Comparison of ENCODE assay signal across 6 cellular contexts in the genomic region with DNA sequence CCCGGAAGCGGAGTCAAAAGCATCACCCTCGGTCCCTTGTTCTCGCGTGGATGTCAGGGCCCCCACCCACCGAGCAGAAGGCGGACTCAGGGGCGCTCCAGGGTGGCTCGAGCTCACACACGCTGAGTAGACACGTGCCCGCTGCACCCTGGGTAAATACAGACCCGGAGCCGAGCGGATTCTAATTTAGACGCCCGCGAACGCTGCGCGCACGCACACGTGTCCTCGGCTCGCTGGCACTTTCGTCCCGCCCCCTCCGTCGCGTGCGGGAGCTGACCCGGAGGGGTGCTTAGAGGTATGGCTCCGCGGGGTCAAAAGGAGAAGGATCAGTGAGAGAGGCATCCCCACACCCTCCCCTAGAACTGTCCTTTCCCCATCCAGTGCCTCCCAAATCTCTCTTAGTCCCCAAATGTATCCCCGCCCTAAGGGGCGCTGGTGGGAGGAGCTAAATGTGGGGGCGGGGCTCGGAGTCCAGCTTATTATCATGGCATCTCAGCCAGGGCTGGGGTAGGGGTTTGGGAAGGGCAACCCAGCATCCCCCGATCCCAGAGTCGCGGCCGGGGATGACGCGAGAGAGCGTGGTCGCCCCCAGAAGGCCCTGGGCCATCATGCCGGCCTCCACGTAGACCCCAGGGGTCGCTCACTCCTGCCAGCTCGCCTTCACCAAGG. TPM values are rescaled to one million over a fixed set of nuclear protein-coding genes. Genes with fewer than 3 reads are reported as not detected.
A peak's percentile ranks its signal among the peaks of the same experiment; 100 is the strongest.
DNase-seq lines count a peak whose midpoint lies in the region; ATAC-seq and TF ChIP-seq lines count a peak whose summit lies in the region.

No MANE protein-coding gene starts in this region.

- peak overlapping the region; percentile 0 to 46 (median 19) for H3K4me3 ChIP-seq in skin epidermis

- H3K36me3 Mint-ChIP-seq in endothelial cell (ENCODE audit: low read depth, unreplicated experiment): peaks cover 11% of the 10 kb centered on the region

- ATAC-seq in left lobe of liver: no peak

- H3K27ac ChIP-seq in skin epidermis: no peak overlapping the region

- peak; percentile 43 for DNase-seq in AG08395 (ENCODE audit: low spot score)
- DNase-seq in HuH-7 (ENCODE audit: low spot score): peak; percentile 68
- peak; percentile 88 for DNase-seq in UCSD-AML1 (lab: John Stamatoyannopoulos, UW; ENCODE audit: unreplicated experiment)
- no peak for DNase-seq in endothelial cell (ENCODE audit: low spot score)
- no peak for DNase-seq in left lobe of liver (ENCODE audit: low spot score)

- H3K9me3 Mint-ChIP-seq in endothelial cell (ENCODE audit: unreplicated experiment): no peaks in the 10 kb centered on the region

- H3K4me1 Mint-ChIP-seq in endothelial cell (ENCODE audit: unreplicated experiment): peaks cover 16% of the 10 kb centered on the region

- no peak for TF ChIP-seq CTCF in endothelial cell (IDR thresholded peaks at IDR 0.05; ENCODE audit: unreplicated experiment)

- H3K27ac Mint-ChIP-seq in endothelial cell (ENCODE audit: unreplicated experiment): no peak overlapping the region

- H3K27me3 Mint-ChIP-seq in endothelial cell (ENCODE audit: unreplicated experiment): peaks cover 37% of the 10 kb centered on the region

- peak overlapping the region; percentile 25 for H3K4me3 Mint-ChIP-seq in endothelial cell (ENCODE audit: unreplicated experiment)

RNA-seq across cellular contexts. Expression of a gene that starts 0.5 kb away (rescaled TPM):
- total RNA-seq in endothelial cell (ENCODE audit: unreplicated experiment) (not detected), left lobe of liver (0.30 TPM)

RNA-seq across cellular contexts. Expression of a gene that starts 2.5 kb away (rescaled TPM):
- 0.36 TPM for total RNA-seq in endothelial cell (ENCODE audit: unreplicated experiment)
- total RNA-seq in left lobe of liver: 0.15 TPM

RNA-seq across cellular contexts. Expression of a gene that starts 18.4 kb away (rescaled TPM):
- 7.2 TPM for total RNA-seq in endothelial cell (ENCODE audit: unreplicated experiment)
- total RNA-seq in left lobe of liver: 5.9 TPM

RNA-seq across cellular contexts. Expression of a gene that starts 20.3 kb away (rescaled TPM):
- total RNA-seq in endothelial cell (ENCODE audit: unreplicated experiment) (8.2 TPM), left lobe of liver (4.2 TPM)

RNA-seq across cellular contexts. Expression of a gene that starts 26.5 kb away (rescaled TPM):
- total RNA-seq in endothelial cell (ENCODE audit: unreplicated experiment) (18.9 TPM), left lobe of liver (11.0 TPM)

Comparison
In these comparisons a context has a peak if more than half of its experiments do, and no peak if none do; other contexts are left out.
1. DNase-seq: peak in AG08395 (single experiment), HuH-7 (single experiment) and UCSD-AML1 (single experiment); none in endothelial cell (single experiment) and left lobe of liver (single experiment).